Comparison of ENCODE assay signal across 26 cellular contexts in the genomic region with DNA sequence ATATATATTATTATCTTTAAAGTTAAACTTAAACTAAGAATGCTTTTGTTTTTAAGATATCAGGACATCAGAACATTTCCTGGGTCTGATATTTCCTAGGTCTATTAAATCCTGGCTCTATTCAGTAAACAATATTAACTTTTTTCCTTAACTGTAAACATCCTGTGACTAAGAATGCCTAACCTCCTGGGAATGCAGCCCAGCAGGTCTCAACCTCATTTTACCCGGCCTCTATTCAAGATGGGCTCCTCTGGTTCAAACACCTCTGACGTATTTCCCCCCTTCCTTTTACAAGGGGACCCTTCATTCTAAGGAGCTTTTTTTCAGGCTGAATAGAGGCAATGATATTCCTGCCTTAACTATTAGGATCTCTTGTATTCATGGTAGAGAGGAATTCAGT. TPM values are rescaled to one million over a fixed set of nuclear protein-coding genes. Genes with fewer than 3 reads are reported as not detected.
DNase-seq lines count a peak whose midpoint lies in the region; ATAC-seq and TF ChIP-seq lines count a peak whose summit lies in the region.
"Had no signal": no experiment of that assay in that cellular context is flagged by ENCODE, and none has a peak within 500 bp of the region (broad histone marks: within the 10 kb centered on the region; RNA-seq: fewer than 3 reads in every experiment).

No MANE protein-coding gene starts in this region.

- peak; percentile 59 for ATAC-seq in IMR-90 (ENCODE audit: low read depth)
- no peak for ATAC-seq in GM19452 (IDR thresholded peaks at IDR 0.05; ENCODE audit: unreplicated experiment)
- no peak for ATAC-seq in HG02870 (IDR thresholded peaks at IDR 0.05; ENCODE audit: unreplicated experiment)
- ATAC-seq: activated T-helper 17 cell treated with anti-CD3 and anti-CD28 coated beads, Interleukin-2, amount 50 U/mL, for 72 hours; left lobe of liver; natural killer cell had no signal

- H4K91ac ChIP-seq in IMR-90 (ENCODE audit: insufficient read depth, low read depth, low read length) (no peak overlapping the region), mesenchymal stem cell (ENCODE audit: low read length) (no peak overlapping the region)

- BruUV-seq in IMR-90 (replicated peaks; lab: Mats Ljungman, UMichigan) (no TSS peak), A673 (replicated peaks; lab: Mats Ljungman, UMichigan) (no TSS peak)

- dilution Hi-C loops in IMR-90 (cut with HindIII; ENCODE audit: low sequenced_read_pairs, unreplicated experiment) = no loop called here

- POLR2A ChIA-PET in IMR-90 (lab: Charles Lee; ENCODE audit: unreplicated experiment) (no interaction called here), A673 (lab: Charles Lee; ENCODE audit: low non-redundant PET) (no interaction called here)

- H2BK120ac ChIP-seq in IMR-90 (ENCODE audit: low read depth, low read length) (peak overlapping the region; percentile 68), mesenchymal stem cell (ENCODE audit: low read depth, low read length) (no peak overlapping the region)

- H3K14ac ChIP-seq in IMR-90 (replicated peaks; ENCODE audit: low read depth, low read length) = no peak overlapping the region
- no peak overlapping the region for H3K14ac ChIP-seq in mesenchymal stem cell (ENCODE audit: low read length in 2 of 2)

- H3K18ac ChIP-seq in IMR-90 (ENCODE audit: low read depth, low read length) = no peak overlapping the region
- no peak overlapping the region for H3K18ac ChIP-seq in mesenchymal stem cell (ENCODE audit: low read depth in 1 of 2, low read length in 2 of 2)

- no peak overlapping the region for H3K4me3 ChIP-seq in IMR-90 (ENCODE audit: insufficient read depth, low read depth, low read length)
- no peak overlapping the region for H3K4me3 ChIP-seq in choroid plexus epithelial cell (ENCODE audit: low read depth, low read length)
- no peak overlapping the region for H3K4me3 ChIP-seq in mesenchymal stem cell (ENCODE audit: insufficient read depth in 1 of 2, low read depth in 1 of 2, low read length in 2 of 2)
- no peak overlapping the region for H3K4me3 ChIP-seq in A673 (ENCODE audit: low read depth, low read length, poor library complexity, severe bottlenecking)
- H3K4me3 ChIP-seq: right atrium auricular region, testis, uterus had no signal

- H3K4ac ChIP-seq in IMR-90 (ENCODE audit: low read depth, low read length) (no peak overlapping the region), mesenchymal stem cell (ENCODE audit: low read depth in 1 of 2, low read length in 2 of 2) (no peak overlapping the region)

- H3K27ac ChIP-seq in IMR-90 (ENCODE audit: insufficient read depth, low read length) (no peak overlapping the region), mesenchymal stem cell (ENCODE audit: low read length, poor library complexity, severe bottlenecking) (no peak overlapping the region), A673 (ENCODE audit: low read depth, low read length, poor library complexity, severe bottlenecking) (no peak overlapping the region)
- H3K27ac ChIP-seq: C4-2B, right atrium auricular region, testis, uterus had no signal

- H3K23ac ChIP-seq in IMR-90 (ENCODE audit: low read depth, low read length) (no peak overlapping the region), mesenchymal stem cell (ENCODE audit: low read length in 2 of 2) (no peak overlapping the region)

- no peak overlapping the region for H2AFZ ChIP-seq in IMR-90 (replicated peaks; ENCODE audit: low read length, poor library complexity)
- H2AFZ ChIP-seq in mesenchymal stem cell (ENCODE audit: low read depth, low read length) = no peak overlapping the region

- H4K8ac ChIP-seq in IMR-90 (ENCODE audit: low read depth in 2 of 2, low read length in 2 of 2) (0 out of 4 replicates have a peak overlapping the region, but pooled peaks of 1 of the 2 experiments have one; percentile 84), mesenchymal stem cell (ENCODE audit: low read length) (no peak overlapping the region)

- no peak overlapping the region for H2AK9ac ChIP-seq in IMR-90 (replicated peaks; ENCODE audit: low read depth, low read length, poor library complexity)

- no peaks in the 10 kb centered on the region for H3K4me1 ChIP-seq in IMR-90 (ENCODE audit: control insufficient read depth, insufficient read depth, low read length)
- H3K4me1 ChIP-seq in mesenchymal stem cell (ENCODE audit: control insufficient read depth, insufficient read depth, low read depth, low read length) = no peaks in the 10 kb centered on the region
- no peaks in the 10 kb centered on the region for H3K4me1 ChIP-seq in A673 (ENCODE audit: insufficient read depth, low read length, poor library complexity, severe bottlenecking)
- H3K4me1 ChIP-seq: right atrium auricular region, testis, uterus had no signal

- peak overlapping the region; percentile 33; the same call in 1 of the 2 replicates for H2BK20ac ChIP-seq in IMR-90 (ENCODE audit: low read depth, low read length)

- H4K5ac ChIP-seq in IMR-90 (ENCODE audit: low read depth, low read length) = no peak overlapping the region

- no peak overlapping the region; the same call in 2 of the 3 replicates for H2BK15ac ChIP-seq in IMR-90 (ENCODE audit: low read depth, low read length)
- H2BK15ac ChIP-seq in mesenchymal stem cell (ENCODE audit: low read depth, poor library complexity, severe bottlenecking) = no peak overlapping the region

- H2AK5ac ChIP-seq in IMR-90 (ENCODE audit: low read depth, low read length) (no peak overlapping the region), mesenchymal stem cell (ENCODE audit: low read length, severe bottlenecking) (no peak overlapping the region)

- intact Hi-C loops in IMR-90 (cut with micrococcal nuclease) (no loop called here), A673 (cut with micrococcal nuclease; ENCODE audit: unreplicated experiment) (no loop called here)

- H2BK5ac ChIP-seq in IMR-90 (ENCODE audit: low read depth, low read length, poor library complexity, severe bottlenecking) (peak overlapping the region; percentile 34), mesenchymal stem cell (ENCODE audit: low read depth, low read length, poor library complexity, severe bottlenecking) (no peak overlapping the region)

- DNase-seq in ELF-1 (ENCODE audit: low read depth, low spot score) (peak; percentile 10), IMR-90 (peak; percentile 38), choroid plexus epithelial cell (ENCODE audit: low read depth) (peak; percentile 10), mesenchymal stem cell (peak; percentile 18), mesenteric fat pad (ENCODE audit: low spot score) (no peak), A673 (ENCODE audit: low spot score) (no peak)
- DNase-seq: activated CD4-positive, alpha-beta T cell treated with anti-CD3 and anti-CD28 coated beads, Interleukin-2, amount 50 U/mL, for 4 hours; activated CD8-positive, alpha-beta memory T cell treated with anti-CD3 and anti-CD28 coated beads, Interleukin-2, amount 50 U/mL, for 48 hours; anterior cingulate cortex; head of caudate nucleus; Kasumi-1; natural killer cell; NCI-H1092; NCI-H187 treated with DMSO at 0.1 percent for 48 hours; NCI-H2227 treated with DMSO at 0.1 percent for 48 hours; RPMI8226; stimulated activated CD4-positive, alpha-beta T cell treated with anti-CD3 and anti-CD28 coated beads, Interleukin-4, amount 100 ng/mL, for 1 hour; stimulated activated naive CD4-positive, alpha-beta T cell; testis; uterus had no signal

- no peaks in the 10 kb centered on the region for H3K9me1 ChIP-seq in IMR-90 (ENCODE audit: insufficient read depth, low read length)

- H3K27me3 ChIP-seq in IMR-90 (ENCODE audit: control insufficient read depth, insufficient read depth, low read length) (no peaks in the 10 kb centered on the region), mesenchymal stem cell (ENCODE audit: control insufficient read depth in 1 of 2, insufficient read depth in 1 of 2, low read length in 2 of 2) (no peaks in the 10 kb centered on the region), A673 (replicated peaks; ENCODE audit: insufficient read depth, low read depth, low read length, poor library complexity) (no peaks in the 10 kb centered on the region)
- H3K27me3 ChIP-seq: right atrium auricular region, testis had no signal

- 0 out of 2 replicates have a peak overlapping the region, but pooled peaks have one; percentile 1 for H3K56ac ChIP-seq in IMR-90 (ENCODE audit: extremely low read depth, insufficient read depth, low read length)

- CTCF ChIA-PET in IMR-90 (lab: Yijun Ruan, JAX) = no interaction called here
- CTCF ChIA-PET in A673 (lab: Charles Lee) = no interaction called here

- TF ChIP-seq CTCF in IMR-90 (conservative IDR thresholded peaks at IDR 0.05; ENCODE audit: low read depth, low read length) (no peak), choroid plexus epithelial cell (conservative IDR thresholded peaks at IDR 0.05; ENCODE audit: low read depth, low read length) (no peak), A673 (conservative IDR thresholded peaks at IDR 0.05; ENCODE audit: low read depth, low read length) (no peak)

- TF ChIP-seq POLR2A in IMR-90 (IDR thresholded peaks at IDR 0.05; ENCODE audit: low read depth, low read length) = no peak

- H3K79me1 ChIP-seq in IMR-90 (ENCODE audit: low read depth in 1 of 2, low read length in 2 of 2) = no peaks in the 10 kb centered on the region
- H3K79me1 ChIP-seq in mesenchymal stem cell (replicated peaks; ENCODE audit: low read length, poor library complexity, severe bottlenecking) = no peaks in the 10 kb centered on the region

- H3K36me3 ChIP-seq in IMR-90 (ENCODE audit: control insufficient read depth, insufficient read depth, low read length) (no peaks in the 10 kb centered on the region), mesenchymal stem cell (ENCODE audit: control insufficient read depth in 1 of 2, insufficient read depth in 2 of 2, low read depth in 1 of 2, low read length in 2 of 2) (no peaks in the 10 kb centered on the region), A673 (ENCODE audit: insufficient read depth, low read length, poor library complexity, severe bottlenecking) (no peaks in the 10 kb centered on the region)
- H3K36me3 ChIP-seq: right atrium auricular region, uterus had no signal

- TF ChIP-seq RAD21 in IMR-90 (IDR thresholded peaks at IDR 0.05; ENCODE audit: low read length) = no peak

- no peaks in the 10 kb centered on the region for H4K20me1 ChIP-seq in IMR-90 (ENCODE audit: insufficient read depth, low read length)

- WGBS in IMR-90 (ENCODE audit: extremely low coverage in 2 of 2, insufficient read length in 1 of 2), 2 experiments = no CpG with 5 or more reads among the region's 2 CpGs
- WGBS in mesenchymal stem cell = 0% methylated on average over 1 of the region's 2 CpGs

- no peak overlapping the region for H2BK12ac ChIP-seq in mesenchymal stem cell (ENCODE audit: low read length in 2 of 2)

- H3K9me3 ChIP-seq in IMR-90 (ENCODE audit: control insufficient read depth, insufficient read depth, low read length) = no peaks in the 10 kb centered on the region
- no peaks in the 10 kb centered on the region for H3K9me3 ChIP-seq in mesenchymal stem cell (ENCODE audit: control insufficient read depth, low read length)
- no peaks in the 10 kb centered on the region for H3K9me3 ChIP-seq in A673 (ENCODE audit: low read depth, low read length, poor library complexity, severe bottlenecking)
- H3K9me3 ChIP-seq: right atrium auricular region, testis, uterus had no signal

- H3K9ac ChIP-seq in IMR-90 (ENCODE audit: low read depth, low read length) (no peak overlapping the region), mesenchymal stem cell (ENCODE audit: low read length) (no peak overlapping the region)

- in situ Hi-C loops in IMR-90 (cut with MboI; ENCODE audit: low sequenced_read_pairs) = no loop called here

- H3K4me2 ChIP-seq in IMR-90 (ENCODE audit: low read depth, low read length) (no peak overlapping the region), mesenchymal stem cell (ENCODE audit: low read length, poor library complexity, severe bottlenecking) (no peak overlapping the region)

RNA-seq across cellular contexts. Expression of gene DYNLT3, which starts 35.8 kb away (rescaled TPM):
- total RNA-seq in IMR-90 (2012; rRNA removed) (18.8 and 38.3 TPM in 2 replicates), mesenteric fat pad (30.0 TPM), A673 (2021) (38.3 and 38.5 TPM in 2 replicates)
- polyA plus RNA-seq in IMR-90 (2012; rRNA removed) = 8.9 and 15.7 TPM in 2 replicates
- 4.0 and 4.2 TPM in 2 replicates for polyA plus RNA-seq in IMR-90 (2012; cell fraction: cytosol; rRNA removed)
- 1.2 and 5.3 TPM in 2 replicates for polyA plus RNA-seq in IMR-90 (2012; cell fraction: nucleus; rRNA removed; ENCODE audit: low replicate concordance)
- polyA plus RNA-seq in mesenchymal stem cell (2013, experiment 1 of 2) = 24.0 TPM
- 25.5 TPM for polyA plus RNA-seq in mesenchymal stem cell (2013, experiment 2 of 2)

Comparison
In these comparisons a context has a peak if more than half of its experiments do, and no peak if none do; other contexts are left out.
1. DNase-seq: peak in ELF-1 (single experiment), IMR-90 (single experiment), choroid plexus epithelial cell (single experiment) and mesenchymal stem cell (single experiment); none in mesenteric fat pad (single experiment) and A673 (single experiment).